Comparison of ENCODE assay signal across 8 cellular contexts in genomic region chr3:59052803-59053411, GRCh38. TPM values are rescaled to one million over a fixed set of nuclear protein-coding genes. Genes with fewer than 3 reads are reported as not detected.
DNase-seq lines count a peak whose midpoint lies in the region; ATAC-seq and TF ChIP-seq lines count a peak whose summit lies in the region.

No MANE protein-coding gene starts in this region.

- peak; percentile 84 for TF ChIP-seq CTCF in AG10803 (conservative IDR thresholded peaks at IDR 0.05; ENCODE audit: low read length)
- TF ChIP-seq CTCF in GM12872 (IDR thresholded peaks at IDR 0.05; ENCODE audit: insufficient read depth, low read depth, low read length): peak; percentile 77
- TF ChIP-seq CTCF in PC-9 (conservative IDR thresholded peaks at IDR 0.05): peak; percentile 79
- TF ChIP-seq CTCF in fibroblast of pulmonary artery (IDR thresholded peaks at IDR 0.05; ENCODE audit: low read length, missing control alignments): peak; percentile 82
- TF ChIP-seq CTCF in gastrocnemius medialis (IDR thresholded peaks at IDR 0.05 in 4 of 5, conservative IDR thresholded peaks at IDR 0.05 in 1 of 5): peak in 2 of 5 experiments; percentile 23 to 38

- intact Hi-C loops in PC-9 (cut with micrococcal nuclease; ENCODE audit: unreplicated experiment) (loop anchor here (2.0 to 10.0 kb wide), 3 partner anchors 58 to 411 kb away; no protein-coding TSS in a partner anchor), gastrocnemius medialis (cut with DNase I; ENCODE audit: low total_unique reads) (no loop called here)

- BruUV-seq in PC-9 (replicated peaks; lab: Mats Ljungman, UMichigan): no TSS peak

- H3K4me1 ChIP-seq in PC-9 (replicated peaks; ENCODE audit: insufficient read depth): peaks cover 15% of the 10 kb centered on the region; the same call in 1 of the 2 replicates
- H3K4me1 ChIP-seq in gastrocnemius medialis: no peaks in the 10 kb centered on the region

- H3K9me2 ChIP-seq in PC-9 (ENCODE audit: insufficient read depth): no peaks in the 10 kb centered on the region

- no peaks in the 10 kb centered on the region for H3F3A ChIP-seq in PC-9 (ENCODE audit: insufficient read depth, low read depth)

- peak; percentile 52 for DNase-seq in AG10803 (ENCODE audit: low read depth)
- no peak for DNase-seq in PC-9
- DNase-seq in fibroblast of pulmonary artery (ENCODE audit: low read depth): peak; percentile 68
- DNase-seq in gastrocnemius medialis: no peak
- no peak for DNase-seq in activated T-cell treated with anti-CD3 and anti-CD28 coated beads, Interleukin-2, amount 50 U/mL, for 48 hours
- DNase-seq in NCI-H187 treated with DMSO at 0.1 percent for 48 hours (lab: John Stamatoyannopoulos, UW): no peak

- CTCF ChIA-PET in PC-9 (lab: Charles Lee): interaction anchor here (0.7 to 1.1 kb wide), 2 partner anchors 56 to 549 kb away, joined by 3 read pairs; no protein-coding TSS in a partner anchor

- no peaks in the 10 kb centered on the region for H3K79me2 ChIP-seq in PC-9 (ENCODE audit: low read depth)

- in situ Hi-C loops in gastrocnemius medialis (cut with MboI; ENCODE audit: low sequenced_read_pairs in 4 of 4): no loop called here

- H3K27ac ChIP-seq in PC-9 (no peak overlapping the region), gastrocnemius medialis (no peak overlapping the region)

- no peak for ATAC-seq in gastrocnemius medialis
- no peak for ATAC-seq in GM21737 (IDR thresholded peaks at IDR 0.05; ENCODE audit: unreplicated experiment)

- no peaks in the 10 kb centered on the region for H3K36me3 ChIP-seq in PC-9 (ENCODE audit: low read depth)
- H3K36me3 ChIP-seq in gastrocnemius medialis: no peaks in the 10 kb centered on the region

- no peak overlapping the region for H3K4me2 ChIP-seq in PC-9

- no peaks in the 10 kb centered on the region for H3K9me3 ChIP-seq in PC-9 (ENCODE audit: insufficient read depth, low read depth)
- no peaks in the 10 kb centered on the region for H3K9me3 ChIP-seq in gastrocnemius medialis

- no peaks in the 10 kb centered on the region for H4K20me1 ChIP-seq in PC-9 (ENCODE audit: insufficient read depth)

- H3K27me3 ChIP-seq in PC-9 (ENCODE audit: insufficient read depth, low read depth) (no peaks in the 10 kb centered on the region), gastrocnemius medialis (peaks cover 0 to 2% (median 0%) of the 10 kb centered on the region in 3 donors)

- TF ChIP-seq POLR2A in gastrocnemius medialis (IDR thresholded peaks at IDR 0.05): no peak

- H3K4me3 ChIP-seq in AG10803 (ENCODE audit: low read length): no peak overlapping the region
- H3K4me3 ChIP-seq in PC-9: no peak overlapping the region
- no peak overlapping the region for H3K4me3 ChIP-seq in fibroblast of pulmonary artery (replicated peaks; ENCODE audit: low read depth, low read length)
- no peak overlapping the region for H3K4me3 ChIP-seq in gastrocnemius medialis

- no peak overlapping the region for H2AFZ ChIP-seq in PC-9

- POLR2A ChIA-PET in PC-9 (lab: Charles Lee; ENCODE audit: unreplicated experiment): interaction anchor here (0.6 kb wide), 1 partner anchor 58 kb away, joined by 4 read pairs; no protein-coding TSS in a partner anchor

RNA-seq across cellular contexts. Expression of gene CFAP20DC, which starts 3.1 kb away (rescaled TPM):
- total RNA-seq in PC-9 (2021) (6.7 and 7.1 TPM in 2 replicates), gastrocnemius medialis (not detected)

Comparison
In these comparisons a context has a peak if more than half of its experiments do, and no peak if none do; other contexts are left out.
1. DNase-seq: peak in AG10803 (single experiment) and fibroblast of pulmonary artery (single experiment); none in PC-9 (0 of 2), gastrocnemius medialis (0 of 2), activated T-cell treated with anti-CD3 and anti-CD28 coated beads, Interleukin-2, amount 50 U/mL, for 48 hours (0 of 2) and NCI-H187 treated with DMSO at 0.1 percent for 48 hours (single experiment).